Comparison of ENCODE assay signal across 21 cellular contexts in genomic region chr15:79370716-79371115, GRCh38. TPM values are rescaled to one million over a fixed set of nuclear protein-coding genes. Genes with fewer than 3 reads are reported as not detected.
DNase-seq lines count a peak whose midpoint lies in the region; ATAC-seq, FAIRE-seq and TF ChIP-seq lines count a peak whose summit lies in the region.
"Had no signal": no experiment of that assay in that cellular context is flagged by ENCODE, and none has a peak within 500 bp of the region (broad histone marks: within the 10 kb centered on the region; RNA-seq: fewer than 3 reads in every experiment).

No MANE protein-coding gene starts in this region.

- H3K9ac ChIP-seq in endodermal cell (ENCODE audit: extremely low read depth, low read length, poor library complexity, severe bottlenecking): peak overlapping the region; percentile 47
- no peak overlapping the region for H3K9ac ChIP-seq in neuronal stem cell (ENCODE audit: low read depth, low read length, poor library complexity)
- H3K9ac ChIP-seq: BLaER1 treated with 17β-estradiol and CSF1 and Interleukin-3, amounts not matched to agents 10 nM and 100 nM had no signal

- peaks cover 15% of the 10 kb centered on the region for H3K9me3 ChIP-seq in endodermal cell (ENCODE audit: control insufficient read depth, low read length)
- H3K9me3 ChIP-seq in neuronal stem cell (replicated peaks in 1 of 2; ENCODE audit: control insufficient read depth in 2 of 2, insufficient read depth in 1 of 2, low read depth in 1 of 2, low read length in 2 of 2): no peaks in the 10 kb centered on the region
- H3K9me3 ChIP-seq: BLaER1 treated with 17β-estradiol and CSF1 and Interleukin-3, amounts not matched to agents 10 nM and 100 nM; thoracic aorta had no signal

- H3K27me3 Mint-ChIP-seq in endodermal cell (ENCODE audit: insufficient read depth): no peaks in the 10 kb centered on the region
- H3K27me3 Mint-ChIP-seq: activated T-helper 17 cell treated with anti-CD3 and anti-CD28 coated beads, Interleukin-2, amount 50 U/mL, for 72 hours; T-cell had no signal

- 38% methylated on average over 1 of the region's 1 CpG; no CpG with 5 or more reads in 1 of the 2 experiments for WGBS in endodermal cell (ENCODE audit: insufficient coverage in 1 of 2, insufficient read length in 1 of 2), 2 experiments
- no CpG with 5 or more reads among the region's 1 CpG for WGBS in neuronal stem cell (ENCODE audit: extremely low coverage in 2 of 2, insufficient read length in 2 of 2, insufficient replicate concordance in 1 of 2), 2 donors

- H3K4me3 Mint-ChIP-seq in endodermal cell: no peak overlapping the region
- H3K4me3 Mint-ChIP-seq: activated T-helper 17 cell treated with anti-CD3 and anti-CD28 coated beads, Interleukin-2, amount 50 U/mL, for 72 hours; T-cell; WTC11 had no signal

- H3K36me3 ChIP-seq in endodermal cell (ENCODE audit: control insufficient read depth, insufficient read depth, low read length): no peaks in the 10 kb centered on the region
- H3K36me3 ChIP-seq in neuronal stem cell (replicated peaks in 1 of 2; ENCODE audit: control insufficient read depth in 2 of 2, insufficient read depth in 2 of 2, low read length in 2 of 2): no peaks in the 10 kb centered on the region
- H3K36me3 ChIP-seq: thoracic aorta had no signal

- H4K91ac ChIP-seq in neuronal stem cell (ENCODE audit: low read depth, low read length, poor library complexity): no peak overlapping the region

- H3K36me3 Mint-ChIP-seq in endodermal cell (ENCODE audit: low read depth): peaks cover 6% of the 10 kb centered on the region
- H3K36me3 Mint-ChIP-seq: T-cell had no signal

- H3K27ac ChIP-seq in endodermal cell (ENCODE audit: low read depth, low read length) (no peak overlapping the region), neuronal stem cell (replicated peaks; ENCODE audit: low read length) (no peak overlapping the region), foreskin keratinocyte (no peak overlapping the region)
- H3K27ac ChIP-seq: BLaER1 treated with 17β-estradiol and CSF1 and Interleukin-3, amounts not matched to agents 10 nM and 100 nM; RWPE1; thoracic aorta had no signal

- H2BK5ac ChIP-seq in neuronal stem cell (ENCODE audit: low read length): no peak overlapping the region

- H2BK15ac ChIP-seq in neuronal stem cell (ENCODE audit: low read length): no peak overlapping the region

- no peak for ATAC-seq in foreskin keratinocyte
- ATAC-seq: activated T-helper 17 cell treated with anti-CD3 and anti-CD28 coated beads, Interleukin-2, amount 50 U/mL, for 72 hours; T-cell; WTC11 had no signal

- TF ChIP-seq CTCF in endodermal cell (conservative IDR thresholded peaks at IDR 0.05): no peak
- no peak for TF ChIP-seq CTCF in foreskin keratinocyte (conservative IDR thresholded peaks at IDR 0.05)

- no peak for FAIRE-seq in urothelium cell line (lab: Jason Lieb, UNC)

- in situ Hi-C loops in SK-MEL-5 (cut with HindIII; ENCODE audit: low pct_unique_long_range_greater_than_20kb, low sequenced_read_pairs): no loop called here

- no peaks in the 10 kb centered on the region for H3K79me1 ChIP-seq in neuronal stem cell (ENCODE audit: low read depth, low read length)

- H3K4me2 ChIP-seq in neuronal stem cell (ENCODE audit: insufficient read depth, low read length, poor library complexity, severe bottlenecking): no peak overlapping the region

- no peak overlapping the region for H3K14ac ChIP-seq in neuronal stem cell (ENCODE audit: low read length)

- peaks cover 83% of the 10 kb centered on the region for H3K4me1 Mint-ChIP-seq in endodermal cell
- H3K4me1 Mint-ChIP-seq: activated T-helper 17 cell treated with anti-CD3 and anti-CD28 coated beads, Interleukin-2, amount 50 U/mL, for 72 hours; T-cell had no signal

- H2AK5ac ChIP-seq in neuronal stem cell (ENCODE audit: low read depth, low read length): no peak overlapping the region

- no peak overlapping the region for H2BK120ac ChIP-seq in neuronal stem cell (ENCODE audit: low read depth, low read length)

- no peak overlapping the region for H4K8ac ChIP-seq in neuronal stem cell (ENCODE audit: low read depth, low read length)

- H3K27me3 ChIP-seq in endodermal cell (ENCODE audit: control insufficient read depth, insufficient read depth, low read length, poor library complexity, severe bottlenecking) (no peaks in the 10 kb centered on the region), neuronal stem cell (ENCODE audit: control insufficient read depth in 3 of 3, insufficient read depth in 3 of 3, low read depth in 1 of 3, low read length in 3 of 3) (no peaks in the 10 kb centered on the region), foreskin keratinocyte (no peaks in the 10 kb centered on the region)
- H3K27me3 ChIP-seq: BLaER1 treated with 17β-estradiol and CSF1 and Interleukin-3, amounts not matched to agents 10 nM and 100 nM had no signal

- no peak overlapping the region for H3K18ac ChIP-seq in neuronal stem cell (ENCODE audit: low read length)

- H2AFZ ChIP-seq in neuronal stem cell (ENCODE audit: low read length): no peak overlapping the region

- peak; percentile 45 for DNase-seq in GM04503 (ENCODE audit: low read depth)
- peak; percentile 46 for DNase-seq in SK-MEL-5 (ENCODE audit: low read depth, low spot score)
- DNase-seq in endodermal cell: peak; percentile 70
- peak; percentile 76 for DNase-seq in non-pigmented ciliary epithelial cell (ENCODE audit: low read depth)
- no peak for DNase-seq in neuronal stem cell (ENCODE audit: low spot score)
- no peak for DNase-seq in urothelium cell line (ENCODE audit: low spot score)
- DNase-seq in cortex of kidney (lab: John Stamatoyannopoulos, UW): no peak
- no peak for DNase-seq in foreskin keratinocyte
- DNase-seq: cerebellar nuclear complex; DMS 273 treated with DMSO at 0.1 percent for 48 hours; islet precursor cell; NCI-H1105 treated with DMSO at 0.1 percent for 48 hours; NCI-H2171; occipital lobe; stimulated activated CD4-positive, alpha-beta T cell treated with anti-CD3 and anti-CD28 coated beads, Interleukin-4, amount 100 ng/mL, for 4 hours; T-cell had no signal

- peak overlapping the region; percentile 44 for H3K4me3 ChIP-seq in endodermal cell (ENCODE audit: low read length)
- no peak overlapping the region for H3K4me3 ChIP-seq in neuronal stem cell (ENCODE audit: low read length in 2 of 2)
- H3K4me3 ChIP-seq: BLaER1 treated with 17β-estradiol and CSF1 and Interleukin-3, amounts not matched to agents 10 nM and 100 nM; thoracic aorta had no signal

- H3K9me3 Mint-ChIP-seq in endodermal cell: peaks cover 8% of the 10 kb centered on the region
- H3K9me3 Mint-ChIP-seq: activated T-helper 17 cell treated with anti-CD3 and anti-CD28 coated beads, Interleukin-2, amount 50 U/mL, for 72 hours; T-cell had no signal

- no peak overlapping the region for H3K4ac ChIP-seq in neuronal stem cell (ENCODE audit: low read length)

- H3K23ac ChIP-seq in neuronal stem cell (ENCODE audit: low read depth, low read length, poor library complexity): no peak overlapping the region

- peaks cover 42% of the 10 kb centered on the region for H3K4me1 ChIP-seq in endodermal cell (ENCODE audit: control insufficient read depth, insufficient read depth, low read length)
- no peaks in the 10 kb centered on the region for H3K4me1 ChIP-seq in neuronal stem cell (ENCODE audit: control insufficient read depth in 2 of 2, insufficient read depth in 1 of 2, low read depth in 1 of 2, low read length in 2 of 2)
- H3K4me1 ChIP-seq in foreskin keratinocyte: no peaks in the 10 kb centered on the region

- H3K27ac Mint-ChIP-seq in endodermal cell: peak overlapping the region; percentile 83
- H3K27ac Mint-ChIP-seq: activated T-helper 17 cell treated with anti-CD3 and anti-CD28 coated beads, Interleukin-2, amount 50 U/mL, for 72 hours; T-cell; WTC11 had no signal

- no peak overlapping the region for H2BK12ac ChIP-seq in neuronal stem cell (ENCODE audit: low read length)

RNA-seq across cellular contexts. Expression of gene TMED3, which starts 59.8 kb away (rescaled TPM):
- 385 and 394 TPM in 2 replicates for total RNA-seq in SK-MEL-5 (2014; rRNA removed; shearing (Covaris generic))
- polyA plus RNA-seq in SK-MEL-5 (2015; cell fraction: cytosol; rRNA removed): 675 and 698 TPM in 2 replicates
- polyA plus RNA-seq in SK-MEL-5 (2015; cell fraction: nucleus; rRNA removed): 71.7 and 77.5 TPM in 2 replicates
- total RNA-seq in endodermal cell: 10 to 100 TPM; 44.8 to 48.9 TPM
- polyA plus RNA-seq in endodermal cell (2013, experiment 1 of 2): 58.0 TPM
- 50.8 TPM for polyA plus RNA-seq in endodermal cell (2013, experiment 2 of 2)
- 39.1 TPM for polyA plus RNA-seq in neuronal stem cell (2013, experiment 1 of 2)
- polyA plus RNA-seq in neuronal stem cell (2013, experiment 2 of 2): 38.7 TPM
- 97.3 and 102 TPM in 2 replicates for total RNA-seq in foreskin keratinocyte
- polyA plus RNA-seq in foreskin keratinocyte: 130 and 131 TPM in 2 replicates

Comparison
In these comparisons a context has a peak if more than half of its experiments do, and no peak if none do; other contexts are left out.
1. DNase-seq: peak in GM04503 (single experiment), SK-MEL-5 (single experiment), endodermal cell (single experiment) and non-pigmented ciliary epithelial cell (single experiment); none in neuronal stem cell (single experiment), urothelium cell line (single experiment), cortex of kidney (single experiment) and foreskin keratinocyte (0 of 2).